ENCODE assay signal across 1 cellular context in genomic region chr11:18634140-18635032, GRCh38.
TF ChIP-seq lines count a peak whose summit lies in the region.

A gene with protein sequence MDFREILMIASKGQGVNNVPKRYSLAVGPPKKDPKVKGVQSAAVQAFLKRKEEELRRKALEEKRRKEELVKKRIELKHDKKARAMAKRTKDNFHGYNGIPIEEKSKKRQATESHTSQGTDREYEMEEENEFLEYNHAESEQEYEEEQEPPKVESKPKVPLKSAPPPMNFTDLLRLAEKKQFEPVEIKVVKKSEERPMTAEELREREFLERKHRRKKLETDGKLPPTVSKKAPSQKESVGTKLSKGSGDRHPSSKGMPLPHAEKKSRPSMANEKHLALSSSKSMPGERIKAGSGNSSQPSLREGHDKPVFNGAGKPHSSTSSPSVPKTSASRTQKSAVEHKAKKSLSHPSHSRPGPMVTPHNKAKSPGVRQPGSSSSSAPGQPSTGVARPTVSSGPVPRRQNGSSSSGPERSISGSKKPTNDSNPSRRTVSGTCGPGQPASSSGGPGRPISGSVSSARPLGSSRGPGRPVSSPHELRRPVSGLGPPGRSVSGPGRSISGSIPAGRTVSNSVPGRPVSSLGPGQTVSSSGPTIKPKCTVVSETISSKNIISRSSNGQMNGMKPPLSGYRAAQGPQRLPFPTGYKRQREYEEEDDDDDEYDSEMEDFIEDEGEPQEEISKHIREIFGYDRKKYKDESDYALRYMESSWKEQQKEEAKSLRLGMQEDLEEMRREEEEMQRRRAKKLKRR (minus strand): TSS chr11:18634342. CDS start chr11:18634257, 85 bp downstream.

TF ChIP-seq in K562, 482 proteins besides CTCF, POLR2A, EP300 and RAD21 (continued from another document and continues in another):
- TF ChIP-seq AFF4 (CRISPR knock-in tag; IDR thresholded peaks at IDR 0.05) (0 out of 2 replicates have a peak, but pooled peaks have one; percentile 62), TRIM28 (IDR thresholded peaks at IDR 0.05) (no peak), ZNF133 (CRISPR knock-in tag; IDR thresholded peaks at IDR 0.05) (no peak), TCF3 (CRISPR knock-in tag; IDR thresholded peaks at IDR 0.05) (no peak), ZNF23 (CRISPR knock-in tag; IDR thresholded peaks at IDR 0.05) (no peak), ZBTB49 (CRISPR knock-in tag; IDR thresholded peaks at IDR 0.05; ENCODE audit: borderline replicate concordance) (no peak), BDP1 (IDR thresholded peaks at IDR 0.05; ENCODE audit: insufficient read depth, insufficient read length) (no peak), NFIC (IDR thresholded peaks at IDR 0.05) (peak; percentile 33), ZNF280A (IDR thresholded peaks at IDR 0.05; ENCODE audit: low read depth, partially characterized antibody) (no peak), HDAC8 (tag; IDR thresholded peaks at IDR 0.05) (no peak), ZFP91 (CRISPR knock-in tag; IDR thresholded peaks at IDR 0.05) (no peak), MAFK (IDR thresholded peaks at IDR 0.05; ENCODE audit: low read length) (peak; percentile 54), SP1 (CRISPR knock-in tag; IDR thresholded peaks at IDR 0.05) (peak; percentile 94), ETV6 (IDR thresholded peaks at IDR 0.05; ENCODE audit: borderline replicate concordance in 1 of 2, low read depth in 2 of 2, low read length in 1 of 2) (no peak), ETV6 (CRISPR knock-in tag; IDR thresholded peaks at IDR 0.05; ENCODE audit: borderline replicate concordance) (no peak), PML (IDR thresholded peaks at IDR 0.05; ENCODE audit: low read length) (peak; percentile 87), ZNF316 (IDR thresholded peaks at IDR 0.05) (peak; percentile 90), TBL1XR1 (IDR thresholded peaks at IDR 0.05; ENCODE audit: low read length in 2 of 2) (peak in 1 of 2 experiments; percentile 80; a peak in 2 of 4 replicates), ZNF518B (CRISPR knock-in tag; IDR thresholded peaks at IDR 0.05) (no peak), L3MBTL2 (IDR thresholded peaks at IDR 0.05) (peak; percentile 98), ETV1 (tag; conservative IDR thresholded peaks at IDR 0.05; ENCODE audit: low read depth) (peak; percentile 65; the same call in 1 of the 2 replicates), GABPA (tag; conservative IDR thresholded peaks at IDR 0.05; ENCODE audit: low read depth) (peak; percentile 97), ZBTB8A (IDR thresholded peaks at IDR 0.05; ENCODE audit: partially characterized antibody) (no peak), CHD1 (IDR thresholded peaks at IDR 0.05; ENCODE audit: low read length) (no peak), ZNF780A (CRISPR knock-in tag; IDR thresholded peaks at IDR 0.05) (no peak), ZNF41 (CRISPR knock-in tag; conservative IDR thresholded peaks at IDR 0.05) (0 out of 2 replicates have a peak, but pooled peaks have one; percentile 49), SRSF3 (IDR thresholded peaks at IDR 0.05; ENCODE audit: insufficient read depth, low read length) (no peak), RBBP5 (IDR thresholded peaks at IDR 0.05; ENCODE audit: borderline replicate concordance, insufficient read depth, low read length, poor library complexity, severe bottlenecking) (peak; percentile 84), ELF4 (CRISPR knock-in tag; IDR thresholded peaks at IDR 0.05) (no peak), SOX6 (IDR thresholded peaks at IDR 0.05) (peak; percentile 42; the same call in 1 of the 2 replicates)
- TF ChIP-seq, protein P1, sequence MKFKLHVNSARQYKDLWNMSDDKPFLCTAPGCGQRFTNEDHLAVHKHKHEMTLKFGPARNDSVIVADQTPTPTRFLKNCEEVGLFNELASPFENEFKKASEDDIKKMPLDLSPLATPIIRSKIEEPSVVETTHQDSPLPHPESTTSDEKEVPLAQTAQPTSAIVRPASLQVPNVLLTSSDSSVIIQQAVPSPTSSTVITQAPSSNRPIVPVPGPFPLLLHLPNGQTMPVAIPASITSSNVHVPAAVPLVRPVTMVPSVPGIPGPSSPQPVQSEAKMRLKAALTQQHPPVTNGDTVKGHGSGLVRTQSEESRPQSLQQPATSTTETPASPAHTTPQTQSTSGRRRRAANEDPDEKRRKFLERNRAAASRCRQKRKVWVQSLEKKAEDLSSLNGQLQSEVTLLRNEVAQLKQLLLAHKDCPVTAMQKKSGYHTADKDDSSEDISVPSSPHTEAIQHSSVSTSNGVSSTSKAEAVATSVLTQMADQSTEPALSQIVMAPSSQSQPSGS (CRISPR knock-in tag; IDR thresholded peaks at IDR 0.05) = no peak
- TF ChIP-seq, protein P2, sequence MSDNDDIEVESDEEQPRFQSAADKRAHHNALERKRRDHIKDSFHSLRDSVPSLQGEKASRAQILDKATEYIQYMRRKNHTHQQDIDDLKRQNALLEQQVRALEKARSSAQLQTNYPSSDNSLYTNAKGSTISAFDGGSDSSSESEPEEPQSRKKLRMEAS (CRISPR knock-in tag; IDR thresholded peaks at IDR 0.05) = peak; percentile 97
- TF ChIP-seq, protein P3, sequence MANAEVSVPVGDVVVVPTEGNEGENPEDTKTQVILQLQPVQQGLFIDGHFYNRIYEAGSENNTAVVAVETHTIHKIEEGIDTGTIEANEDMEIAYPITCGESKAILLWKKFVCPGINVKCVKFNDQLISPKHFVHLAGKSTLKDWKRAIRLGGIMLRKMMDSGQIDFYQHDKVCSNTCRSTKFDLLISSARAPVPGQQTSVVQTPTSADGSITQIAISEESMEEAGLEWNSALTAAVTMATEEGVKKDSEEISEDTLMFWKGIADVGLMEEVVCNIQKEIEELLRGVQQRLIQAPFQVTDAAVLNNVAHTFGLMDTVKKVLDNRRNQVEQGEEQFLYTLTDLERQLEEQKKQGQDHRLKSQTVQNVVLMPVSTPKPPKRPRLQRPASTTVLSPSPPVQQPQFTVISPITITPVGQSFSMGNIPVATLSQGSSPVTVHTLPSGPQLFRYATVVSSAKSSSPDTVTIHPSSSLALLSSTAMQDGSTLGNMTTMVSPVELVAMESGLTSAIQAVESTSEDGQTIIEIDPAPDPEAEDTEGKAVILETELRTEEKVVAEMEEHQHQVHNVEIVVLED (CRISPR knock-in tag; IDR thresholded peaks at IDR 0.05) = peak; percentile 92
- TF ChIP-seq, protein P4, sequence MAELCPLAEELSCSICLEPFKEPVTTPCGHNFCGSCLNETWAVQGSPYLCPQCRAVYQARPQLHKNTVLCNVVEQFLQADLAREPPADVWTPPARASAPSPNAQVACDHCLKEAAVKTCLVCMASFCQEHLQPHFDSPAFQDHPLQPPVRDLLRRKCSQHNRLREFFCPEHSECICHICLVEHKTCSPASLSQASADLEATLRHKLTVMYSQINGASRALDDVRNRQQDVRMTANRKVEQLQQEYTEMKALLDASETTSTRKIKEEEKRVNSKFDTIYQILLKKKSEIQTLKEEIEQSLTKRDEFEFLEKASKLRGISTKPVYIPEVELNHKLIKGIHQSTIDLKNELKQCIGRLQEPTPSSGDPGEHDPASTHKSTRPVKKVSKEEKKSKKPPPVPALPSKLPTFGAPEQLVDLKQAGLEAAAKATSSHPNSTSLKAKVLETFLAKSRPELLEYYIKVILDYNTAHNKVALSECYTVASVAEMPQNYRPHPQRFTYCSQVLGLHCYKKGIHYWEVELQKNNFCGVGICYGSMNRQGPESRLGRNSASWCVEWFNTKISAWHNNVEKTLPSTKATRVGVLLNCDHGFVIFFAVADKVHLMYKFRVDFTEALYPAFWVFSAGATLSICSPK (IDR thresholded peaks at IDR 0.05; ENCODE audit: borderline replicate concordance) = no peak
- TF ChIP-seq, protein P5, sequence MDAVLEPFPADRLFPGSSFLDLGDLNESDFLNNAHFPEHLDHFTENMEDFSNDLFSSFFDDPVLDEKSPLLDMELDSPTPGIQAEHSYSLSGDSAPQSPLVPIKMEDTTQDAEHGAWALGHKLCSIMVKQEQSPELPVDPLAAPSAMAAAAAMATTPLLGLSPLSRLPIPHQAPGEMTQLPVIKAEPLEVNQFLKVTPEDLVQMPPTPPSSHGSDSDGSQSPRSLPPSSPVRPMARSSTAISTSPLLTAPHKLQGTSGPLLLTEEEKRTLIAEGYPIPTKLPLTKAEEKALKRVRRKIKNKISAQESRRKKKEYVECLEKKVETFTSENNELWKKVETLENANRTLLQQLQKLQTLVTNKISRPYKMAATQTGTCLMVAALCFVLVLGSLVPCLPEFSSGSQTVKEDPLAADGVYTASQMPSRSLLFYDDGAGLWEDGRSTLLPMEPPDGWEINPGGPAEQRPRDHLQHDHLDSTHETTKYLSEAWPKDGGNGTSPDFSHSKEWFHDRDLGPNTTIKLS (IDR thresholded peaks at IDR 0.05; ENCODE audit: borderline replicate concordance, low read depth) = peak; percentile 97
